Comparison of ENCODE assay signal across 1 cellular context in the genomic region with DNA sequence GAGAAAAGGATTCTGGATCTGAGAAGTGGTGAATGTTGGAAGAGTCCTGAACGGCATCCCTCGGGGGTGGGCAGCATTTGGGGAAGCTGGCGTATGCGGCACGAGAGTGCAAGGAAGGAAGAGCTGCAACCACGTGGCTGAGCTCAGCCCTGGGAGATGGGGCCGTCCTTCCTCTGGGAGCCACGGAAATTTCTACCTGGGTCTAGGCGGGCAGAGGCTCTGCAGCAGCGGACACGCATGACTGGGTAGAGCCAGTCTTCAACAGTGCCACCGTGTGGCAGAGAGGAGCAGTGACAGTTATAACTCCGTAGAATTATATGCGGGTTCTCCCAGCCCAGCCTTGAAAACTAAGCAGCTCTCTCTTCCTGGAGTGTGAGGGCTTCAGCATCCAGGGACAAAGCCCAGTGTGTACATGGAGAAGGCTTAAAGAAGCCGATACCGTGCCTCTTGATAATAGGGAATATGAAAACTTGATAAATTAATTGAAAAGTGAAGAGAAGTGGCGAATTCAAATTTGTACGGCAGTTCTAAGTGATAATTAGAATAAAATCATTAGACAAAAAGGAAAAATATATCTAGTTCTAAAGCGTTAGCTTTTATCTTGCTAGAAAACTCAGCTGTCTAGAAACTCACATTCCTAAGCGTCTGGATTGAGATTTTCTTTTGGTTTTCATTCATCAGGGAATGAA.
TF ChIP-seq lines count a peak whose summit lies in the region.

No MANE protein-coding gene starts in this region.

TF ChIP-seq in HepG2, 621 proteins besides CTCF, POLR2A, EP300 and RAD21 (continued from another document and continues in another):
- TF ChIP-seq, protein P1, sequence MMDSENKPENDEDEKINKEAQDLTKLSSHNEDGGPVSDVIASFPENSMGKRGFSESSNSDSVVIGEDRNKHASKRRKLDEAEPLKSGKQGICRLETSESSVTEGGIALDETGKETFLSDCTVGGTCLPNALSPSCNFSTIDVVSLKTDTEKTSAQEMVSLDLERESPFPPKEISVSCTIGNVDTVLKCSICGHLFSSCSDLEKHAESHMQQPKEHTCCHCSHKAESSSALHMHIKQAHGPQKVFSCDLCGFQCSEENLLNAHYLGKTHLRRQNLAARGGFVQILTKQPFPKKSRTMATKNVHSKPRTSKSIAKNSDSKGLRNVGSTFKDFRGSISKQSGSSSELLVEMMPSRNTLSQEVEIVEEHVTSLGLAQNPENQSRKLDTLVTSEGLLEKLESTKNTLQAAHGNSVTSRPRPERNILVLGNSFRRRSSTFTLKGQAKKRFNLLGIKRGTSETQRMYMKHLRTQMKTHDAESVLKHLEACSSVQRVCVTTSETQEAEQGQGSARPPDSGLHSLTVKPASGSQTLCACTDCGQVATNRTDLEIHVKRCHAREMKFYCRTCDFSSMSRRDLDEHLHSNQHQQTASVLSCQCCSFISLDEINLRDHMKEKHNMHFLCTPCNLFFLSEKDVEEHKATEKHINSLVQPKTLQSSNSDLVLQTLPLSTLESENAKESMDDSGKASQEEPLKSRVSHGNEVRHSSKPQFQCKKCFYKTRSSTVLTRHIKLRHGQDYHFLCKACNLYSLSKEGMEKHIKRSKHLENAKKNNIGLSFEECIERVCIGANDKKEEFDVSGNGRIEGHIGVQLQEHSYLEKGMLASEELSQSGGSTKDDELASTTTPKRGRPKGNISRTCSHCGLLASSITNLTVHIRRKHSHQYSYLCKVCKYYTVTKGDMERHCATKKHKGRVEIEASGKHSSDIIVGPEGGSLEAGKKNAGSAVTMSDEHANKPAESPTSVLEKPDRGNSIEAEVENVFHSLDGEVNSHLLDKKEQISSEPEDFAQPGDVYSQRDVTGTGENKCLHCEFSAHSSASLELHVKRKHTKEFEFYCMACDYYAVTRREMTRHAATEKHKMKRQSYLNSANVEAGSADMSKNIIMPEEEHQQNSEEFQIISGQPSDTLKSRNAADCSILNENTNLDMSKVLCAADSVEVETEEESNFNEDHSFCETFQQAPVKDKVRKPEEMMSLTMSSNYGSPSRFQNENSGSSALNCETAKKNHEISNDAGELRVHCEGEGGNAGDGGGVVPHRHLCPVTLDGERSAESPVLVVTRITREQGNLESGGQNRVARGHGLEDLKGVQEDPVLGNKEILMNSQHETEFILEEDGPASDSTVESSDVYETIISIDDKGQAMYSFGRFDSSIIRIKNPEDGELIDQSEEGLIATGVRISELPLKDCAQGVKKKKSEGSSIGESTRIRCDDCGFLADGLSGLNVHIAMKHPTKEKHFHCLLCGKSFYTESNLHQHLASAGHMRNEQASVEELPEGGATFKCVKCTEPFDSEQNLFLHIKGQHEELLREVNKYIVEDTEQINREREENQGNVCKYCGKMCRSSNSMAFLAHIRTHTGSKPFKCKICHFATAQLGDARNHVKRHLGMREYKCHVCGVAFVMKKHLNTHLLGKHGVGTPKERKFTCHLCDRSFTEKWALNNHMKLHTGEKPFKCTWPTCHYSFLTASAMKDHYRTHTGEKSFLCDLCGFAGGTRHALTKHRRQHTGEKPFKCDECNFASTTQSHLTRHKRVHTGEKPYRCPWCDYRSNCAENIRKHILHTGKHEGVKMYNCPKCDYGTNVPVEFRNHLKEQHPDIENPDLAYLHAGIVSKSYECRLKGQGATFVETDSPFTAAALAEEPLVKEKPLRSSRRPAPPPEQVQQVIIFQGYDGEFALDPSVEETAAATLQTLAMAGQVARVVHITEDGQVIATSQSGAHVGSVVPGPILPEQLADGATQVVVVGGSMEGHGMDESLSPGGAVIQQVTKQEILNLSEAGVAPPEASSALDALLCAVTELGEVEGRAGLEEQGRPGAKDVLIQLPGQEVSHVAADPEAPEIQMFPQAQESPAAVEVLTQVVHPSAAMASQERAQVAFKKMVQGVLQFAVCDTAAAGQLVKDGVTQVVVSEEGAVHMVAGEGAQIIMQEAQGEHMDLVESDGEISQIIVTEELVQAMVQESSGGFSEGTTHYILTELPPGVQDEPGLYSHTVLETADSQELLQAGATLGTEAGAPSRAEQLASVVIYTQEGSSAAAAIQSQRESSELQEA (CRISPR knock-in tag; IDR thresholded peaks at IDR 0.05; ENCODE audit: not compliant biosample characterization), result no peak
- TF ChIP-seq RBM39 (IDR thresholded peaks at IDR 0.05; ENCODE audit: low read depth, low read length, poor library complexity, severe bottlenecking) (no peak), HCFC1 (IDR thresholded peaks at IDR 0.05; ENCODE audit: low read depth, low read length) (no peak; the same call in 1 of the 2 replicates), SP4 (CRISPR knock-in tag; IDR thresholded peaks at IDR 0.05) (no peak), DNMT3B (CRISPR knock-in tag; conservative IDR thresholded peaks at IDR 0.05) (0 out of 2 replicates have a peak, but pooled peaks have one; percentile 70), ZNF253 (CRISPR knock-in tag; IDR thresholded peaks at IDR 0.05; ENCODE audit: borderline replicate concordance) (no peak; the same call in 1 of the 2 replicates), ZBTB7A (CRISPR knock-in tag; IDR thresholded peaks at IDR 0.05) (no peak), CBX1 (IDR thresholded peaks at IDR 0.05; ENCODE audit: low read depth) (peak; percentile 84), ESRRA (CRISPR knock-in tag; IDR thresholded peaks at IDR 0.05; ENCODE audit: low read depth) (no peak), TBX2 (CRISPR knock-in tag; IDR thresholded peaks at IDR 0.05; ENCODE audit: borderline replicate concordance) (peak; percentile 22; the same call in 1 of the 2 replicates), ZNF337 (CRISPR knock-in tag; IDR thresholded peaks at IDR 0.05; ENCODE audit: borderline replicate concordance, low read depth) (no peak), YEATS2 (CRISPR knock-in tag; IDR thresholded peaks at IDR 0.05; ENCODE audit: borderline replicate concordance) (peak; percentile 59; the same call in 1 of the 2 replicates), ZNF563 (CRISPR knock-in tag; IDR thresholded peaks at IDR 0.05) (peak; percentile 63; the same call in 1 of the 2 replicates), SOX6 (IDR thresholded peaks at IDR 0.05) (no peak), SOX6 (CRISPR knock-in tag; IDR thresholded peaks at IDR 0.05) (peak; percentile 49), ZNF724P (CRISPR knock-in tag; IDR thresholded peaks at IDR 0.05; ENCODE audit: borderline replicate concordance) (peak; percentile 73; the same call in 1 of the 2 replicates), KDM3A (CRISPR knock-in tag; IDR thresholded peaks at IDR 0.05; ENCODE audit: low read depth) (peak; percentile 87), ZFX (CRISPR knock-in tag; IDR thresholded peaks at IDR 0.05; ENCODE audit: low read depth) (peak; percentile 27; the same call in 1 of the 2 replicates), MTERF4 (CRISPR knock-in tag; IDR thresholded peaks at IDR 0.05) (no peak; the same call in 1 of the 2 replicates), KAT8 (CRISPR knock-in tag; IDR thresholded peaks at IDR 0.05) (peak; percentile 68; the same call in 1 of the 2 replicates), E2F2 (CRISPR knock-in tag; IDR thresholded peaks at IDR 0.05; ENCODE audit: borderline replicate concordance) (no peak), HNRNPLL (IDR thresholded peaks at IDR 0.05; ENCODE audit: low read depth, low read length, poor library complexity, severe bottlenecking) (no peak), ATF4 (CRISPR knock-in tag; IDR thresholded peaks at IDR 0.05) (no peak), REPIN1 (CRISPR knock-in tag; IDR thresholded peaks at IDR 0.05; ENCODE audit: borderline replicate concordance, low read depth) (peak; percentile 85; the same call in 1 of the 2 replicates), KLF13 (CRISPR knock-in tag; IDR thresholded peaks at IDR 0.05) (no peak), PHB2 (IDR thresholded peaks at IDR 0.05; ENCODE audit: partially characterized antibody) (no peak), ZNF317 (CRISPR knock-in tag; IDR thresholded peaks at IDR 0.05) (peak; percentile 56; the same call in 1 of the 2 replicates), FOXK2 (IDR thresholded peaks at IDR 0.05) (no peak), BRCA1 (CRISPR knock-in tag; IDR thresholded peaks at IDR 0.05) (no peak), ZNF101 (CRISPR knock-in tag; IDR thresholded peaks at IDR 0.05; ENCODE audit: borderline replicate concordance, low read depth) (no peak), ZNF552 (CRISPR knock-in tag; IDR thresholded peaks at IDR 0.05; ENCODE audit: borderline replicate concordance) (no peak), RNF2 (conservative IDR thresholded peaks at IDR 0.05; ENCODE audit: low read depth) (no peak), ZMYM3 (CRISPR knock-in tag; IDR thresholded peaks at IDR 0.05) (no peak), KDM4B (CRISPR knock-in tag; IDR thresholded peaks at IDR 0.05) (peak; percentile 84; the same call in 1 of the 2 replicates), TP53 (CRISPR knock-in tag; conservative IDR thresholded peaks at IDR 0.05) (no peak)
- TF ChIP-seq, protein P2, sequence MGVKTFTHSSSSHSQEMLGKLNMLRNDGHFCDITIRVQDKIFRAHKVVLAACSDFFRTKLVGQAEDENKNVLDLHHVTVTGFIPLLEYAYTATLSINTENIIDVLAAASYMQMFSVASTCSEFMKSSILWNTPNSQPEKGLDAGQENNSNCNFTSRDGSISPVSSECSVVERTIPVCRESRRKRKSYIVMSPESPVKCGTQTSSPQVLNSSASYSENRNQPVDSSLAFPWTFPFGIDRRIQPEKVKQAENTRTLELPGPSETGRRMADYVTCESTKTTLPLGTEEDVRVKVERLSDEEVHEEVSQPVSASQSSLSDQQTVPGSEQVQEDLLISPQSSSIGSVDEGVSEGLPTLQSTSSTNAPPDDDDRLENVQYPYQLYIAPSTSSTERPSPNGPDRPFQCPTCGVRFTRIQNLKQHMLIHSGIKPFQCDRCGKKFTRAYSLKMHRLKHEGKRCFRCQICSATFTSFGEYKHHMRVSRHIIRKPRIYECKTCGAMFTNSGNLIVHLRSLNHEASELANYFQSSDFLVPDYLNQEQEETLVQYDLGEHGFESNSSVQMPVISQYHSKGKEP (CRISPR knock-in tag; IDR thresholded peaks at IDR 0.05), result 0 out of 2 replicates have a peak, but pooled peaks have one; percentile 36
- TF ChIP-seq, protein P3, sequence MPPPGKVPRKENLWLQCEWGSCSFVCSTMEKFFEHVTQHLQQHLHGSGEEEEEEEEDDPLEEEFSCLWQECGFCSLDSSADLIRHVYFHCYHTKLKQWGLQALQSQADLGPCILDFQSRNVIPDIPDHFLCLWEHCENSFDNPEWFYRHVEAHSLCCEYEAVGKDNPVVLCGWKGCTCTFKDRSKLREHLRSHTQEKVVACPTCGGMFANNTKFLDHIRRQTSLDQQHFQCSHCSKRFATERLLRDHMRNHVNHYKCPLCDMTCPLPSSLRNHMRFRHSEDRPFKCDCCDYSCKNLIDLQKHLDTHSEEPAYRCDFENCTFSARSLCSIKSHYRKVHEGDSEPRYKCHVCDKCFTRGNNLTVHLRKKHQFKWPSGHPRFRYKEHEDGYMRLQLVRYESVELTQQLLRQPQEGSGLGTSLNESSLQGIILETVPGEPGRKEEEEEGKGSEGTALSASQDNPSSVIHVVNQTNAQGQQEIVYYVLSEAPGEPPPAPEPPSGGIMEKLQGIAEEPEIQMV (CRISPR knock-in tag; IDR thresholded peaks at IDR 0.05; ENCODE audit: low read depth), result no peak
- TF ChIP-seq, protein P4, sequence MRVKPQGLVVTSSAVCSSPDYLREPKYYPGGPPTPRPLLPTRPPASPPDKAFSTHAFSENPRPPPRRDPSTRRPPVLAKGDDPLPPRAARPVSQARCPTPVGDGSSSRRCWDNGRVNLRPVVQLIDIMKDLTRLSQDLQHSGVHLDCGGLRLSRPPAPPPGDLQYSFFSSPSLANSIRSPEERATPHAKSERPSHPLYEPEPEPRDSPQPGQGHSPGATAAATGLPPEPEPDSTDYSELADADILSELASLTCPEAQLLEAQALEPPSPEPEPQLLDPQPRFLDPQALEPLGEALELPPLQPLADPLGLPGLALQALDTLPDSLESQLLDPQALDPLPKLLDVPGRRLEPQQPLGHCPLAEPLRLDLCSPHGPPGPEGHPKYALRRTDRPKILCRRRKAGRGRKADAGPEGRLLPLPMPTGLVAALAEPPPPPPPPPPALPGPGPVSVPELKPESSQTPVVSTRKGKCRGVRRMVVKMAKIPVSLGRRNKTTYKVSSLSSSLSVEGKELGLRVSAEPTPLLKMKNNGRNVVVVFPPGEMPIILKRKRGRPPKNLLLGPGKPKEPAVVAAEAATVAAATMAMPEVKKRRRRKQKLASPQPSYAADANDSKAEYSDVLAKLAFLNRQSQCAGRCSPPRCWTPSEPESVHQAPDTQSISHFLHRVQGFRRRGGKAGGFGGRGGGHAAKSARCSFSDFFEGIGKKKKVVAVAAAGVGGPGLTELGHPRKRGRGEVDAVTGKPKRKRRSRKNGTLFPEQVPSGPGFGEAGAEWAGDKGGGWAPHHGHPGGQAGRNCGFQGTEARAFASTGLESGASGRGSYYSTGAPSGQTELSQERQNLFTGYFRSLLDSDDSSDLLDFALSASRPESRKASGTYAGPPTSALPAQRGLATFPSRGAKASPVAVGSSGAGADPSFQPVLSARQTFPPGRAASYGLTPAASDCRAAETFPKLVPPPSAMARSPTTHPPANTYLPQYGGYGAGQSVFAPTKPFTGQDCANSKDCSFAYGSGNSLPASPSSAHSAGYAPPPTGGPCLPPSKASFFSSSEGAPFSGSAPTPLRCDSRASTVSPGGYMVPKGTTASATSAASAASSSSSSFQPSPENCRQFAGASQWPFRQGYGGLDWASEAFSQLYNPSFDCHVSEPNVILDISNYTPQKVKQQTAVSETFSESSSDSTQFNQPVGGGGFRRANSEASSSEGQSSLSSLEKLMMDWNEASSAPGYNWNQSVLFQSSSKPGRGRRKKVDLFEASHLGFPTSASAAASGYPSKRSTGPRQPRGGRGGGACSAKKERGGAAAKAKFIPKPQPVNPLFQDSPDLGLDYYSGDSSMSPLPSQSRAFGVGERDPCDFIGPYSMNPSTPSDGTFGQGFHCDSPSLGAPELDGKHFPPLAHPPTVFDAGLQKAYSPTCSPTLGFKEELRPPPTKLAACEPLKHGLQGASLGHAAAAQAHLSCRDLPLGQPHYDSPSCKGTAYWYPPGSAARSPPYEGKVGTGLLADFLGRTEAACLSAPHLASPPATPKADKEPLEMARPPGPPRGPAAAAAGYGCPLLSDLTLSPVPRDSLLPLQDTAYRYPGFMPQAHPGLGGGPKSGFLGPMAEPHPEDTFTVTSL (CRISPR knock-in tag; IDR thresholded peaks at IDR 0.05; ENCODE audit: borderline replicate concordance), result no peak
